Comparison of ENCODE assay signal across 17 cellular contexts in genomic region chr20:50593005-50593335, GRCh38.
DNase-seq lines count a peak whose midpoint lies in the region; ATAC-seq and TF ChIP-seq lines count a peak whose summit lies in the region.
"Had no signal": no experiment of that assay in that cellular context is flagged by ENCODE, and none has a peak within 500 bp of the region (broad histone marks: within the 10 kb centered on the region; RNA-seq: fewer than 3 reads in every experiment).

No MANE protein-coding gene starts in this region.

- intact Hi-C loops in left ventricle myocardium superior (cut with micrococcal nuclease) (no loop called here), cardiac septum (cut with DNase I) (no loop called here), lower lobe of right lung (cut with DNase I) (no loop called here), uterus (cut with DNase I; ENCODE audit: low total_unique reads) (no loop called here)
- intact Hi-C loops in activated naive CD4-positive, alpha-beta T cell treated with anti-CD3 and anti-CD28 coated beads for 36 hours (cut with micrococcal nuclease): no loop called here

- H3K36me3 Mint-ChIP-seq in activated naive CD4-positive, alpha-beta T cell treated with anti-CD3 and anti-CD28 coated beads for 36 hours (ENCODE audit: low read depth): peaks cover 5% of the 10 kb centered on the region

- H3K4me3 ChIP-seq in lower lobe of right lung (no peak overlapping the region), uterus (no peak overlapping the region)
- H3K4me3 ChIP-seq: GM23248, MG63 had no signal

- TF ChIP-seq CTCF in RWPE1 (conservative IDR thresholded peaks at IDR 0.05; ENCODE audit: low read depth) (no peak), lower lobe of right lung (IDR thresholded peaks at IDR 0.05) (no peak), uterus (IDR thresholded peaks at IDR 0.05) (no peak)

- H3K27ac Mint-ChIP-seq in activated naive CD4-positive, alpha-beta T cell treated with anti-CD3 and anti-CD28 coated beads for 36 hours: no peak overlapping the region
- H3K27ac Mint-ChIP-seq: HFFc6 had no signal

- DNase-seq in left ventricle myocardium superior (peak; percentile 18), cardiac septum (ENCODE audit: low spot score) (no peak), RWPE1 (ENCODE audit: low spot score) (no peak), lower lobe of right lung (no peak), uterus (no peak), D341Med (ENCODE audit: low spot score) (no peak)
- DNase-seq in activated naive CD4-positive, alpha-beta T cell treated with anti-CD3 and anti-CD28 coated beads for 36 hours: no peak
- DNase-seq: GM23248, H9, HFFc6, KG1, MG63, NCI-H1105 treated with DMSO at 0.1 percent for 48 hours, NCI-H146, NCI-H524 treated with DMSO at 0.1 percent for 48 hours, NCI-H774, PC-3 had no signal

- H3K9me3 ChIP-seq in lower lobe of right lung: no peaks in the 10 kb centered on the region
- H3K9me3 ChIP-seq in uterus: no peaks in the 10 kb centered on the region
- H3K9me3 ChIP-seq: MG63 had no signal

- ATAC-seq in left ventricle myocardium superior (peak; percentile 1), lower lobe of right lung (no peak)

- H3K4me1 ChIP-seq in lower lobe of right lung: peaks cover 28% of the 10 kb centered on the region
- H3K4me1 ChIP-seq in uterus: peaks cover 10 to 11% of the 10 kb centered on the region in 2 donors

- H3K4me1 Mint-ChIP-seq in activated naive CD4-positive, alpha-beta T cell treated with anti-CD3 and anti-CD28 coated beads for 36 hours (ENCODE audit: low read depth): peaks cover 4% of the 10 kb centered on the region

- H3K36me3 ChIP-seq in lower lobe of right lung (peaks cover 15% of the 10 kb centered on the region), uterus (no peaks in the 10 kb centered on the region)

- no peak overlapping the region for H3K4me3 Mint-ChIP-seq in activated naive CD4-positive, alpha-beta T cell treated with anti-CD3 and anti-CD28 coated beads for 36 hours
- H3K4me3 Mint-ChIP-seq: H9, HFFc6 had no signal

- CTCF ChIA-PET in RWPE1 (lab: Yijun Ruan, JAX): interaction anchor here (0.6 to 1.2 kb wide), 4 partner anchors 14 to 315 kb away, joined by 3 to 5 read pairs (median 4); no protein-coding TSS in a partner anchor
- CTCF ChIA-PET in activated naive CD4-positive, alpha-beta T cell treated with anti-CD3 and anti-CD28 coated beads for 36 hours (lab: Charles Lee): interaction anchor here (0.6 to 1.6 kb wide), 4 partner anchors 14 to 156 kb away, joined by 3 to 6 read pairs (median 4); no protein-coding TSS in a partner anchor

- no peak for TF ChIP-seq POLR2A in uterus (IDR thresholded peaks at IDR 0.05)

- H3K27ac ChIP-seq in RWPE1 (peak overlapping the region; percentile 65), lower lobe of right lung (peak overlapping the region; percentile 18), uterus (peak overlapping the region; percentile 27 to 54)
- H3K27ac ChIP-seq: GM23248 had no signal

- POLR2A ChIA-PET in RWPE1 (lab: Yijun Ruan, JAX; ENCODE audit: low non-redundant PET): no interaction called here

- H3K27me3 Mint-ChIP-seq in activated naive CD4-positive, alpha-beta T cell treated with anti-CD3 and anti-CD28 coated beads for 36 hours (ENCODE audit: low read depth): no peaks in the 10 kb centered on the region

- H3K27me3 ChIP-seq in lower lobe of right lung (ENCODE audit: low read depth): no peaks in the 10 kb centered on the region
- H3K27me3 ChIP-seq in uterus: no peaks in the 10 kb centered on the region
- H3K27me3 ChIP-seq: MG63 had no signal

- no peaks in the 10 kb centered on the region for H3K9me3 Mint-ChIP-seq in activated naive CD4-positive, alpha-beta T cell treated with anti-CD3 and anti-CD28 coated beads for 36 hours
- H3K9me3 Mint-ChIP-seq: HFFc6 had no signal
